In genomic region chr15:72319360-72319984, GRCh38 we compare ENCODE assay signal across 9 cellular contexts. TPM values are rescaled to one million over a fixed set of nuclear protein-coding genes. Genes with fewer than 3 reads are reported as not detected.
DNase-seq lines count a peak whose midpoint lies in the region; ATAC-seq and FAIRE-seq lines count a peak whose summit lies in the region.
"Had no signal": no experiment of that assay in that cellular context is flagged by ENCODE, and none has a peak within 500 bp of the region (broad histone marks: within the 10 kb centered on the region; RNA-seq: fewer than 3 reads in every experiment).

No MANE protein-coding gene starts in this region.

- H2AFZ ChIP-seq in neuron (ENCODE audit: low read depth, low read length) = no peak overlapping the region

- H3K4me1 ChIP-seq in neuron (ENCODE audit: insufficient read depth, low read length) = peaks cover 7% of the 10 kb centered on the region

- FAIRE-seq in urothelium cell line (lab: Jason Lieb, UNC) = peak; percentile 78

- peak overlapping the region; percentile 43 for H3K4me3 ChIP-seq in neuron (ENCODE audit: low read length)

- ATAC-seq in GM21390 (IDR thresholded peaks at IDR 0.05; ENCODE audit: unreplicated experiment) = peak; percentile 31
- peak; percentile 70 to 72 for ATAC-seq in activated T-cell treated with anti-CD3 and anti-CD28 coated beads, Interleukin-2, amount 50 U/mL, for 72 hours (replicated peaks in 1 of 2)
- ATAC-seq in HG02840 (IDR thresholded peaks at IDR 0.05; ENCODE audit: low FRiP score, unreplicated experiment) = no peak

- peaks cover 2% of the 10 kb centered on the region for H3K9me3 ChIP-seq in neuron (ENCODE audit: low read length)

- no peaks in the 10 kb centered on the region for H3K27me3 ChIP-seq in neuron (ENCODE audit: insufficient read depth, low read length)

- peaks cover 11% of the 10 kb centered on the region for H3K27me3 Mint-ChIP-seq in activated T-cell treated with anti-CD3 and anti-CD28 coated beads, Interleukin-2, amount 50 U/mL, for 72 hours (ENCODE audit: low read depth)

- H3K9me3 Mint-ChIP-seq in activated T-cell treated with anti-CD3 and anti-CD28 coated beads, Interleukin-2, amount 50 U/mL, for 72 hours = peaks cover 2 to 3% of the 10 kb centered on the region in 2 donors

- H3K4me1 Mint-ChIP-seq in activated T-cell treated with anti-CD3 and anti-CD28 coated beads, Interleukin-2, amount 50 U/mL, for 72 hours (ENCODE audit: low read depth) = peaks cover 19% of the 10 kb centered on the region

- DNase-seq in ACHN = peak; percentile 75
- peak; percentile 46 for DNase-seq in NCI-H460 (ENCODE audit: extremely low read depth, low read depth)
- peak; percentile 68 to 69 for DNase-seq in activated T-cell treated with anti-CD3 and anti-CD28 coated beads, Interleukin-2, amount 50 U/mL, for 72 hours
- DNase-seq in fibroblast of peridontal ligament (ENCODE audit: extremely low read depth) = peak; percentile 41
- no peak for DNase-seq in urothelium cell line (ENCODE audit: low spot score)

- H3K4me3 Mint-ChIP-seq in activated T-cell treated with anti-CD3 and anti-CD28 coated beads, Interleukin-2, amount 50 U/mL, for 72 hours = peak overlapping the region; percentile 60 to 83

- in situ Hi-C loops in ACHN (cut with HindIII; ENCODE audit: low pct_ligation_motif_present, low pct_unique_long_range_greater_than_20kb, low sequenced_read_pairs) = no loop called here

- peaks cover 4 to 7% of the 10 kb centered on the region in 2 donors for H3K36me3 Mint-ChIP-seq in activated T-cell treated with anti-CD3 and anti-CD28 coated beads, Interleukin-2, amount 50 U/mL, for 72 hours (ENCODE audit: insufficient read depth in 2 of 2)

- H3K36me3 ChIP-seq in neuron (ENCODE audit: insufficient read depth, low read length) = no peaks in the 10 kb centered on the region

- H3K27ac Mint-ChIP-seq in activated T-cell treated with anti-CD3 and anti-CD28 coated beads, Interleukin-2, amount 50 U/mL, for 72 hours = no peak overlapping the region

RNA-seq across cellular contexts. Expression of gene CELF6, which starts 0.5 kb away (rescaled TPM):
- 0.10 and 0.32 TPM in 2 replicates for total RNA-seq in NCI-H460 (2014; rRNA removed; shearing (Covaris generic))
- polyA plus RNA-seq in NCI-H460 (2014; cell fraction: nucleus; rRNA removed) = 1.3 TPM in 1 of 2 replicates, not detected in the other
- total RNA-seq in activated T-cell treated with anti-CD3 and anti-CD28 coated beads, Interleukin-2, amount 50 U/mL, for 72 hours = under 1 TPM; 0.58 to 0.65 TPM
- total RNA-seq: dermis microvascular lymphatic vessel endothelial cell had no signal

RNA-seq across cellular contexts. Expression of gene PARP6, which starts 47.1 kb away (rescaled TPM):
- total RNA-seq in NCI-H460 (2014; rRNA removed; shearing (Covaris generic)) = 31.4 and 36.9 TPM in 2 replicates
- 132 and 175 TPM in 2 replicates for polyA plus RNA-seq in NCI-H460 (2014; cell fraction: nucleus; rRNA removed)
- 100 to 1,000 TPM; 108 to 132 TPM for total RNA-seq in activated T-cell treated with anti-CD3 and anti-CD28 coated beads, Interleukin-2, amount 50 U/mL, for 72 hours

RNA-seq across cellular contexts. Expression of gene HEXA, which starts 56.3 kb away (rescaled TPM):
- 107 and 115 TPM in 2 replicates for total RNA-seq in NCI-H460 (2014; rRNA removed; shearing (Covaris generic))
- 112 and 124 TPM in 2 replicates for polyA plus RNA-seq in NCI-H460 (2014; cell fraction: nucleus; rRNA removed)
- total RNA-seq in activated T-cell treated with anti-CD3 and anti-CD28 coated beads, Interleukin-2, amount 50 U/mL, for 72 hours = 10 to 100 TPM; 77.5 to 87.6 TPM
